ENCODE assay signal across 28 cellular contexts in genomic region chr1:116487016-116487415, GRCh38.
"Had no signal": no experiment of that assay in that cellular context is flagged by ENCODE, and none has a peak within 500 bp of the region (broad histone marks: within the 10 kb centered on the region; RNA-seq: fewer than 3 reads in every experiment).

No MANE protein-coding gene starts in this region.

- H3K4me2 ChIP-seq: hepatocyte had no signal

- H3K27me3 ChIP-seq: colonic mucosa, heart left ventricle, hepatocyte, ovary, spleen, testis had no signal

- H3K27ac ChIP-seq: colonic mucosa, esophagus muscularis mucosa, foreskin keratinocyte, gastroesophageal sphincter, heart left ventricle, hepatocyte, ovary, psoas muscle, spleen, testis, tibial artery had no signal

- ATAC-seq: foreskin keratinocyte; gastroesophageal sphincter; heart left ventricle; left lobe of liver; natural killer cell; psoas muscle; right cardiac atrium; stimulated activated memory B cell treated with anti-CD40 and anti-IgM and Interleukin-4, amounts not matched to agents 10 μg/mL and 1 μg/mL and 100 μg/mL, for 72 hours; stimulated activated naive CD8-positive, alpha-beta T cell treated with anti-CD3 and anti-CD28 coated beads, Interleukin-15, Interleukin-2, amounts not matched to agents 100 U/mL and 50 U/mL, for 24 hours had no signal

- H2AFZ ChIP-seq: hepatocyte had no signal

- H3K27me3 Mint-ChIP-seq: dendritic cell treated with granulocyte-macrophage colony-stimulating factor and Interleukin-4, amounts not matched to agents 40 ng/mL and 50 ng/mL, for 4 days; memory B cell; stimulated activated memory B cell treated with anti-CD40 and anti-IgM and Interleukin-4, amounts not matched to agents 10 μg/mL and 1 μg/mL and 100 μg/mL, for 72 hours; type B pancreatic cell had no signal

- FAIRE-seq: kidney had no signal

- H3K36me3 ChIP-seq: colonic mucosa, esophagus muscularis mucosa, gastroesophageal sphincter, heart left ventricle, ovary, spleen, tibial artery had no signal

- H3K4me3 ChIP-seq: colonic mucosa, esophagus muscularis mucosa, gastroesophageal sphincter, heart left ventricle, hepatocyte, lung, ovary, psoas muscle, skin epidermis, spleen, testis, tibial artery had no signal

- H3K9me3 Mint-ChIP-seq: dendritic cell treated with granulocyte-macrophage colony-stimulating factor and Interleukin-4, amounts not matched to agents 40 ng/mL and 50 ng/mL, for 4 days; endodermal cell; memory B cell; natural killer cell; stimulated activated memory B cell treated with anti-CD40 and anti-IgM and Interleukin-4, amounts not matched to agents 10 μg/mL and 1 μg/mL and 100 μg/mL, for 72 hours; type B pancreatic cell had no signal

- H3K9me3 ChIP-seq: colonic mucosa, esophagus muscularis mucosa, gastroesophageal sphincter, heart left ventricle, ovary, psoas muscle, spleen, testis, tibial artery had no signal

- H3K36me3 Mint-ChIP-seq: memory B cell; natural killer cell; stimulated activated memory B cell treated with anti-CD40 and anti-IgM and Interleukin-4, amounts not matched to agents 10 μg/mL and 1 μg/mL and 100 μg/mL, for 72 hours; type B pancreatic cell had no signal

- H3K4me3 Mint-ChIP-seq: dendritic cell treated with granulocyte-macrophage colony-stimulating factor and Interleukin-4, amounts not matched to agents 40 ng/mL and 50 ng/mL, for 4 days; endodermal cell; memory B cell; natural killer cell; stimulated activated memory B cell treated with anti-CD40 and anti-IgM and Interleukin-4, amounts not matched to agents 10 μg/mL and 1 μg/mL and 100 μg/mL, for 72 hours; type B pancreatic cell had no signal

- DNase-seq: colonic mucosa; effector CD8-positive, alpha-beta T cell; endodermal cell; foreskin keratinocyte; heart left ventricle; kidney; natural killer cell; occipital lobe; ovary; posterior cingulate gyrus; psoas muscle; right cardiac atrium; spleen; stimulated activated CD4-positive, alpha-beta T cell treated with anti-CD3 and anti-CD28 coated beads, Interleukin-4, amount 100 ng/mL, for 4 hours; stimulated activated naive CD8-positive, alpha-beta T cell treated with anti-CD3 and anti-CD28 coated beads, Interleukin-15, Interleukin-2, amounts not matched to agents 100 U/mL and 50 U/mL, for 24 hours; substantia nigra; testis; tibial artery had no signal
